26 cellular contexts compared by ENCODE assay signal in the genomic region with DNA sequence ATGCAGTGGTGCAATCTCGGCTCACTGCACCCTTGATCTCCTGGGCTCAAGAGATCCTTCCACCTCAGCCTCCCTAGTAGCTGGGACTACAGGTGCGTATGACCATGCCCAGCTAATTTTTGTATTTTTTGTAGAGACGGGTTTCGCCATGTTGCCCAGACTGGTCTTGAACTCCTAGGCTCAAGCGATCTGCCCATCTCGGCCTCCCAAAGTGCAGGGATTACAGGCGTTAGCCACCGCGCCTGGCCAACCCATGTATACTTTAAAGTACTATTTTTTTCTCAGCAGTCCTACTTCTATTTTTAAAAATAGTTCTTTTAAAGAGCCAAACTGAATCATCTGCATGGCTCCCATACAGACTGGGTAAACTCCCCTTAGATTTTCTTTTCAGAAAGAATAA. TPM values are rescaled to one million over a fixed set of nuclear protein-coding genes. Genes with fewer than 3 reads are reported as not detected.
DNase-seq lines count a peak whose midpoint lies in the region; ATAC-seq and TF ChIP-seq lines count a peak whose summit lies in the region.
"Had no signal": no experiment of that assay in that cellular context is flagged by ENCODE, and none has a peak within 500 bp of the region (broad histone marks: within the 10 kb centered on the region; RNA-seq: fewer than 3 reads in every experiment).

No MANE protein-coding gene starts in this region.

- H3K4me1 ChIP-seq in tibial artery, result peaks cover 8 to 78% (median 56%) of the 10 kb centered on the region in 4 donors

- no peaks in the 10 kb centered on the region for H3K9me3 ChIP-seq in tibial artery
- H3K9me3 ChIP-seq: A549, heart left ventricle, MG63, Peyer's patch, SJCRH30, transverse colon had no signal

- no peaks in the 10 kb centered on the region for H3K27me3 Mint-ChIP-seq in activated naive CD4-positive, alpha-beta T cell treated with anti-CD3 and anti-CD28 coated beads, Interleukin-2, amount 50 U/mL, for 24 hours
- no peaks in the 10 kb centered on the region for H3K27me3 Mint-ChIP-seq in activated B cell treated with CpG ODN at 0.5 μM for 24 hours
- no peaks in the 10 kb centered on the region for H3K27me3 Mint-ChIP-seq in natural killer cell (ENCODE audit: low read depth in 2 of 2)
- H3K27me3 Mint-ChIP-seq: activated CD4-positive, alpha-beta T cell treated with anti-CD3 and anti-CD28 coated beads, Interleukin-2, amount 10 ng/mL, durations not matched to agents 7 days and 5 days had no signal

- peak overlapping the region; percentile 90 to 95 for H3K27ac ChIP-seq in tibial artery
- H3K27ac ChIP-seq: A549, C4-2B, Peyer's patch, SJCRH30, transverse colon had no signal

- H3K27ac Mint-ChIP-seq in activated naive CD4-positive, alpha-beta T cell treated with anti-CD3 and anti-CD28 coated beads, Interleukin-2, amount 50 U/mL, for 24 hours, result peak overlapping the region; percentile 74
- H3K27ac Mint-ChIP-seq in activated B cell treated with CpG ODN at 0.5 μM for 24 hours, result peak overlapping the region; percentile 30
- H3K27ac Mint-ChIP-seq in natural killer cell, result peak overlapping the region; percentile 78 to 99
- H3K27ac Mint-ChIP-seq: activated CD4-positive, alpha-beta T cell treated with anti-CD3 and anti-CD28 coated beads, Interleukin-2, amount 10 ng/mL, durations not matched to agents 7 days and 5 days; mesothelial cell of epicardium had no signal

- CTCF ChIA-PET in activated B cell treated with CpG ODN at 0.5 μM for 24 hours (lab: Charles Lee), result interaction anchor here (1.0 to 1.3 kb wide), 2 partner anchors 15 to 38 kb away, joined by 3 to 4 read pairs; no protein-coding TSS in a partner anchor

- peak overlapping the region; percentile 24 for H3K4me3 Mint-ChIP-seq in activated naive CD4-positive, alpha-beta T cell treated with anti-CD3 and anti-CD28 coated beads, Interleukin-2, amount 50 U/mL, for 24 hours
- H3K4me3 Mint-ChIP-seq in activated B cell treated with CpG ODN at 0.5 μM for 24 hours (no peak overlapping the region), natural killer cell (no peak overlapping the region)
- H3K4me3 Mint-ChIP-seq: activated CD4-positive, alpha-beta T cell treated with anti-CD3 and anti-CD28 coated beads, Interleukin-2, amount 10 ng/mL, durations not matched to agents 7 days and 5 days; mesothelial cell of epicardium had no signal

- H3K36me3 ChIP-seq in tibial artery, result no peaks in the 10 kb centered on the region
- H3K36me3 ChIP-seq: Peyer's patch, SJCRH30, transverse colon had no signal

- H3K27me3 ChIP-seq in tibial artery, result no peaks in the 10 kb centered on the region
- H3K27me3 ChIP-seq: heart left ventricle, MG63, Peyer's patch, SJCRH30, transverse colon had no signal

- no peaks in the 10 kb centered on the region for H3K9me3 Mint-ChIP-seq in activated naive CD4-positive, alpha-beta T cell treated with anti-CD3 and anti-CD28 coated beads, Interleukin-2, amount 50 U/mL, for 24 hours
- no peaks in the 10 kb centered on the region for H3K9me3 Mint-ChIP-seq in activated B cell treated with CpG ODN at 0.5 μM for 24 hours
- H3K9me3 Mint-ChIP-seq in natural killer cell, result no peaks in the 10 kb centered on the region
- H3K9me3 Mint-ChIP-seq: activated CD4-positive, alpha-beta T cell treated with anti-CD3 and anti-CD28 coated beads, Interleukin-2, amount 10 ng/mL, durations not matched to agents 7 days and 5 days; mesothelial cell of epicardium; neural crest cell had no signal

- H3K4me3 ChIP-seq in tibial artery, result no peak overlapping the region
- H3K4me3 ChIP-seq: A549, heart left ventricle, MG63, Peyer's patch, SJCRH30, skin epidermis, transverse colon had no signal

- TF ChIP-seq CTCF in activated B cell treated with CpG ODN at 0.5 μM for 24 hours (IDR thresholded peaks at IDR 0.05) (no peak), natural killer cell (IDR thresholded peaks at IDR 0.05) (no peak), tibial artery (IDR thresholded peaks at IDR 0.05) (no peak)

- ATAC-seq in activated B cell treated with CpG ODN at 0.5 μM for 24 hours (ENCODE audit: low read depth) (no peak), natural killer cell (no peak), HG02885 (IDR thresholded peaks at IDR 0.05; ENCODE audit: poor library complexity, unreplicated experiment) (no peak)
- ATAC-seq: A549, heart left ventricle had no signal

- peaks cover 82% of the 10 kb centered on the region for H3K4me1 Mint-ChIP-seq in activated naive CD4-positive, alpha-beta T cell treated with anti-CD3 and anti-CD28 coated beads, Interleukin-2, amount 50 U/mL, for 24 hours
- H3K4me1 Mint-ChIP-seq in activated B cell treated with CpG ODN at 0.5 μM for 24 hours (peaks cover 81% of the 10 kb centered on the region), natural killer cell (peaks cover 73 to 84% of the 10 kb centered on the region in 2 donors)

- POLR2A ChIA-PET in activated B cell treated with CpG ODN at 0.5 μM for 24 hours (lab: Charles Lee), result interaction anchor here (1.0 kb wide), 1 partner anchor 15 kb away, joined by 3 read pairs; a partner anchor contains a TSS

- H3K36me3 Mint-ChIP-seq in activated naive CD4-positive, alpha-beta T cell treated with anti-CD3 and anti-CD28 coated beads, Interleukin-2, amount 50 U/mL, for 24 hours, result no peaks in the 10 kb centered on the region
- H3K36me3 Mint-ChIP-seq in activated B cell treated with CpG ODN at 0.5 μM for 24 hours (ENCODE audit: low read depth), result peaks cover 43% of the 10 kb centered on the region
- no peaks in the 10 kb centered on the region for H3K36me3 Mint-ChIP-seq in natural killer cell
- H3K36me3 Mint-ChIP-seq: mesothelial cell of epicardium had no signal

- intact Hi-C loops in activated B cell treated with CpG ODN at 0.5 μM for 24 hours (cut with micrococcal nuclease), result no loop called here
- intact Hi-C loops in natural killer cell (cut with micrococcal nuclease), result no loop called here
- intact Hi-C loops in tibial artery (cut with DNase I; ENCODE audit: low total_unique reads), result no loop called here

- DNase-seq in activated naive CD4-positive, alpha-beta T cell treated with Interleukin-2 at 50 U/mL for 16 hours, result no peak
- DNase-seq in activated B cell treated with CpG ODN at 0.5 μM for 24 hours (no peak), natural killer cell (no peak), tibial artery (no peak), kidney glomerular epithelial cell (lab: John Stamatoyannopoulos, UW) (no peak), SW480 (ENCODE audit: low spot score) (no peak)
- DNase-seq: activated CD4-positive, alpha-beta T cell treated with anti-CD3 and anti-CD28 coated beads, Interleukin-2, amount 10 ng/mL, durations not matched to agents 7 days and 5 days; activated effector memory CD4-positive, alpha-beta T cell treated with anti-CD3 and anti-CD28 coated beads, Interleukin-2, amount 50 U/mL, for 16 hours; amniotic stem cell; central memory CD4-positive, alpha-beta T cell; MG63; NCI-H1436; NCI-H510A; Peyer's patch; SJCRH30; stimulated activated CD4-positive, alpha-beta T cell treated with anti-CD3 and anti-CD28 coated beads, Interleukin-2, amount 100 ng/mL, for 24 hours; stimulated activated naive CD4-positive, alpha-beta T cell treated with Interleukin-2 at 50 U/mL for 16 hours; transverse colon had no signal

RNA-seq across cellular contexts. Expression of a gene that starts 3.5 kb away (rescaled TPM):
- 62.7 and 63.7 TPM in 2 replicates for total RNA-seq in activated B cell treated with CpG ODN at 0.5 μM for 24 hours
- total RNA-seq in natural killer cell, result 10 to 100 TPM; 55.9 to 65.3 (median 59.8) TPM

RNA-seq across cellular contexts. Expression of a gene that starts 15.5 kb away (rescaled TPM):
- total RNA-seq in activated B cell treated with CpG ODN at 0.5 μM for 24 hours (59.8 and 62.7 TPM in 2 replicates), natural killer cell (10 to 100 TPM; 25.2 to 30.4 (median 26.6) TPM)

RNA-seq across cellular contexts. Expression of a gene that starts 58.8 kb away (rescaled TPM):
- total RNA-seq in activated B cell treated with CpG ODN at 0.5 μM for 24 hours (1.2 and 1.3 TPM in 2 replicates), natural killer cell (1 to 10 TPM; 4.0 to 8.0 (median 4.9) TPM)

Comparison
In these comparisons a context has a peak if more than half of its experiments do, and no peak if none do; other contexts are left out.
1. H3K27ac Mint-ChIP-seq: peak in every context shown above with its lines; median percentile 88 in natural killer cell; 74 in activated naive CD4-positive, alpha-beta T cell treated with anti-CD3 and anti-CD28 coated beads, Interleukin-2, amount 50 U/mL, for 24 hours; 30 in activated B cell treated with CpG ODN at 0.5 μM for 24 hours.